Comparison of ENCODE assay signal across 4 cellular contexts in genomic region chr12:118129436-118129835, GRCh38. TPM values are rescaled to one million over a fixed set of nuclear protein-coding genes. Genes with fewer than 3 reads are reported as not detected.
A peak's percentile ranks its signal among the peaks of the same experiment; 100 is the strongest.
DNase-seq lines count a peak whose midpoint lies in the region; ATAC-seq, FAIRE-seq and TF ChIP-seq lines count a peak whose summit lies in the region.
"Not testable (repeated sequence)": the region's sequence is repeated elsewhere in the genome, so short reads cannot be mapped to it uniquely, and the experiment has no call there.

No MANE protein-coding gene starts in this region.

- POLR2A ChIA-PET in HEK293 (lab: Yijun Ruan, JAX); K562 (lab: Yijun Ruan, JAX): not testable (repeated sequence)
- POLR2A ChIA-PET in HepG2 (lab: Yijun Ruan, JAX) = interaction anchor here (1.0 kb wide), 1 partner anchor 9 kb away, joined by 3 read pairs; no protein-coding TSS in a partner anchor

- ATAC-seq in K562, HepG2: not testable (repeated sequence)

- not testable (repeated sequence) for TF ChIP-seq POLR2A in K562 (conservative IDR thresholded peaks at IDR 0.05); HepG2 (IDR thresholded peaks at IDR 0.05; ENCODE audit: insufficient read depth in 1 of 2, low read depth in 2 of 2, low read length in 2 of 2); sigmoid colon (IDR thresholded peaks at IDR 0.05)

- WGBS in K562 (ENCODE audit: insufficient coverage, low coverage, missing lambda C conversion rate) = 41% methylated on average over 5 of the region's 5 CpGs
- WGBS in HepG2 (ENCODE audit: low lambda C conversion rate) = 98% methylated on average over 5 of the region's 5 CpGs
- WGBS in sigmoid colon, 2 donors = 96% methylated on average over 5 of the region's 5 CpGs

- TF ChIP-seq CTCF in HEK293 (tag by site-specific recombination; IDR thresholded peaks at IDR 0.05); K562 (IDR thresholded peaks at IDR 0.05 in 2 of 3, conservative IDR thresholded peaks at IDR 0.05 in 1 of 3; ENCODE audit: insufficient read depth in 2 of 3, low read depth in 1 of 3, low read length in 3 of 3); HepG2 (CRISPR knock-in tag; IDR thresholded peaks at IDR 0.05); sigmoid colon (IDR thresholded peaks at IDR 0.05): not testable (repeated sequence)

- not testable (repeated sequence) for H3K4me2 ChIP-seq in K562 (ENCODE audit: insufficient read depth, low read length); HepG2 (ENCODE audit: low read depth, low read length)

- not testable (repeated sequence) for H3K9me3 ChIP-seq in HEK293 (ENCODE audit: control insufficient read depth, insufficient read depth, low read depth, low read length); K562 (replicated peaks; ENCODE audit: control insufficient read depth, insufficient read depth, low read depth, low read length); HepG2 (ENCODE audit: low read length); sigmoid colon

- not testable (repeated sequence) for DNase-seq in K562 (ENCODE audit: extremely low read depth in 1 of 4, low spot score in 3 of 4); HepG2 (ENCODE audit: low spot score)
- peak; percentile 2 for DNase-seq in sigmoid colon

- H3K4me3 ChIP-seq in HEK293 (ENCODE audit: low read depth, low read length); K562; HepG2 (replicated peaks in 1 of 3; ENCODE audit: insufficient read depth in 1 of 3, low read depth in 2 of 3, low read length in 3 of 3); sigmoid colon: not testable (repeated sequence)

- not testable (repeated sequence) for TF ChIP-seq EP300 in K562 (IDR thresholded peaks at IDR 0.05; ENCODE audit: low read length); HepG2 (IDR thresholded peaks at IDR 0.05; ENCODE audit: low read depth in 2 of 2, low read length in 2 of 2); HepG2 (CRISPR knock-in tag; IDR thresholded peaks at IDR 0.05; ENCODE audit: borderline replicate concordance); sigmoid colon (IDR thresholded peaks at IDR 0.05)

- H3K4me1 ChIP-seq in HEK293 (ENCODE audit: control insufficient read depth, insufficient read depth, low read length) (peaks cover 10% of the 10 kb centered on the region; the same call in 1 of the 2 replicates), HepG2 (ENCODE audit: insufficient read depth, low read length) (peaks cover 82% of the 10 kb centered on the region)
- not testable (repeated sequence) for H3K4me1 ChIP-seq in K562 (replicated peaks in 1 of 2; ENCODE audit: control insufficient read depth in 2 of 2, insufficient read depth in 2 of 2, low read length in 2 of 2); sigmoid colon

- CTCF ChIA-PET in HEK293 (lab: Yijun Ruan, JAX); K562 (lab: Yijun Ruan, JAX; ENCODE audit: low intra/inter-chr PET ratio); HepG2 (lab: Yijun Ruan, JAX; ENCODE audit: low intra/inter-chr PET ratio, low total read pairs): not testable (repeated sequence)

- TF ChIP-seq RAD21 in K562 (CRISPR knock-in tag; conservative IDR thresholded peaks at IDR 0.05 in 1 of 2, IDR thresholded peaks at IDR 0.05 in 1 of 2); HepG2 (CRISPR knock-in tag; IDR thresholded peaks at IDR 0.05): not testable (repeated sequence)

- FAIRE-seq in K562 (lab: Jason Lieb, UNC); HepG2 (lab: Jason Lieb, UNC): not testable (repeated sequence)

- H3K79me2 ChIP-seq in K562 (ENCODE audit: control insufficient read depth, insufficient read depth, low read length) = not testable (repeated sequence)
- peaks cover 10% of the 10 kb centered on the region for H3K79me2 ChIP-seq in HepG2 (ENCODE audit: insufficient read depth, low read length)

- not testable (repeated sequence) for H3K27ac ChIP-seq in HEK293 (ENCODE audit: extremely low read depth, low read depth, low read length); K562 (ENCODE audit: extremely low read depth, low read depth, low read length); HepG2 (ENCODE audit: extremely low read length, insufficient read depth, low read length); sigmoid colon

- not testable (repeated sequence) for H3K9ac ChIP-seq in K562 (ENCODE audit: insufficient read depth in 1 of 2, low read depth in 2 of 2, low read length in 2 of 2); HepG2 (ENCODE audit: insufficient read depth, low read depth, low read length)

- not testable (repeated sequence) for H3K27me3 ChIP-seq in K562 (ENCODE audit: control insufficient read depth in 2 of 2, insufficient read depth in 2 of 2, low read length in 2 of 2); HepG2 (ENCODE audit: control insufficient read depth in 1 of 2, insufficient read depth in 2 of 2, low read length in 2 of 2); sigmoid colon

- H2AFZ ChIP-seq in K562 (ENCODE audit: low read depth, low read length); HepG2 (ENCODE audit: low read length): not testable (repeated sequence)

- H3K9me1 ChIP-seq in K562 (ENCODE audit: control insufficient read depth, insufficient read depth, low read length) = not testable (repeated sequence)

- intact Hi-C loops in K562 (cut with micrococcal nuclease); HepG2 (cut with micrococcal nuclease; ENCODE audit: unreplicated experiment); sigmoid colon (cut with DNase I): not testable (repeated sequence)

- not testable (repeated sequence) for H3K36me3 ChIP-seq in HEK293 (ENCODE audit: control insufficient read depth in 2 of 2, insufficient read depth in 1 of 2, low read length in 2 of 2); K562 (ENCODE audit: control insufficient read depth, insufficient read depth, low read length); HepG2 (replicated peaks in 1 of 2; ENCODE audit: control insufficient read depth in 1 of 2, insufficient read depth in 2 of 2, low read length in 2 of 2); sigmoid colon

- H4K20me1 ChIP-seq in K562 (replicated peaks; ENCODE audit: control insufficient read depth, insufficient read depth, low read length); HepG2 (ENCODE audit: insufficient read depth, low read length): not testable (repeated sequence)

- BruUV-seq in K562 (replicated peaks; lab: Mats Ljungman, UMichigan); HepG2 (replicated peaks; lab: Mats Ljungman, UMichigan): not testable (repeated sequence)

- in situ Hi-C loops in K562 (cut with MboI); HepG2 (cut with HindIII; ENCODE audit: extremely low pct_ligation_motif_present, low pct_unique_long_range_greater_than_20kb): not testable (repeated sequence)

RNA-seq across cellular contexts. Expression of gene PEBP1, which starts 6.5 kb away (rescaled TPM):
- total RNA-seq in K562 (2011; cell fraction: chromatin; rRNA removed; ENCODE audit: low replicate concordance) = 8.8 and 16.1 TPM in 2 replicates
- 20.7 and 23.2 TPM in 2 replicates for total RNA-seq in K562 (2011; cell fraction: nucleolus; rRNA removed)
- total RNA-seq in K562 (2011; cell fraction: nucleoplasm; rRNA removed) = 17.1 and 23.0 TPM in 2 replicates
- 203 and 259 TPM in 2 replicates for total RNA-seq in K562 (2014; rRNA removed)
- total RNA-seq in K562 (2014; rRNA removed; fragmentation: Illumina TruSeq; extraction: Trizol) = 141 and 146 TPM in 2 replicates
- 194 and 202 TPM in 2 replicates for total RNA-seq in K562 (2015; rRNA removed; fragmentation: Illumina TruSeq; extraction: Trizol)
- total RNA-seq in K562 (2021) = 183 and 186 TPM in 2 replicates
- polyA plus RNA-seq in K562 (2011; rRNA removed) = 112 and 145 TPM in 2 replicates
- polyA plus RNA-seq in K562 (2011; cell fraction: cytosol; rRNA removed) = 179 and 230 TPM in 2 replicates
- polyA plus RNA-seq in K562 (2011; cell fraction: nucleus; rRNA removed) = 62.5 and 85.5 TPM in 2 replicates
- polyA plus RNA-seq in K562 (2012) = 95.4 and 146 TPM in 2 replicates
- polyA plus RNA-seq in K562 (2014; fragmentation: Illumina TruSeq; extraction: Trizol) = 206 and 207 TPM in 2 replicates
- 100 to 1,000 TPM in 1 of 2 experiments, 10 to 100 TPM in 1; 77.3 to 113 TPM for polyA plus RNA-seq in K562 (2014; fragmentation: Nextera tagmentation; extraction: Ambion mirVana)
- 153 and 160 TPM in 2 replicates for polyA plus RNA-seq in K562 (2014; rRNA removed)
- 67.6 and 77.2 TPM in 2 replicates for polyA minus RNA-seq in K562 (2011; rRNA and poly(A)+ RNA removed)
- polyA minus RNA-seq in K562 (2011; cell fraction: cytosol; rRNA and poly(A)+ RNA removed) = 65.7 and 86.5 TPM in 2 replicates
- 8.2 and 15.0 TPM in 2 replicates for polyA minus RNA-seq in K562 (2011; cell fraction: nucleus; rRNA and poly(A)+ RNA removed)
- 1,505 and 1,984 TPM in 2 replicates for total RNA-seq in HepG2 (2016; rRNA removed; fragmentation: Illumina TruSeq; extraction: Trizol)
- 232 and 262 TPM in 2 replicates for total RNA-seq in HepG2 (2016; cell fraction: cytosol; rRNA removed; fragmentation: Illumina TruSeq; extraction: Trizol; ENCODE audit: low read depth)
- total RNA-seq in HepG2 (2016; cell fraction: insoluble cytoplasmic fraction; rRNA removed; fragmentation: Illumina TruSeq; extraction: Trizol) = 1,559 and 1,992 TPM in 2 replicates
- total RNA-seq in HepG2 (2016; cell fraction: membrane; rRNA removed; fragmentation: Illumina TruSeq; extraction: Trizol) = 553 and 634 TPM in 2 replicates
- 497 and 536 TPM in 2 replicates for total RNA-seq in HepG2 (2016; cell fraction: nucleus; rRNA removed; fragmentation: Illumina TruSeq; extraction: Trizol)
- polyA plus RNA-seq in HepG2 (2011; rRNA removed) = 437 and 538 TPM in 2 replicates
- 477 and 485 TPM in 2 replicates for polyA plus RNA-seq in HepG2 (2011; cell fraction: cytosol; rRNA removed)
- 199 and 209 TPM in 2 replicates for polyA plus RNA-seq in HepG2 (2011; cell fraction: nucleus; rRNA removed)
- polyA plus RNA-seq in HepG2 (2012) = 511 and 820 TPM in 2 replicates
- polyA plus RNA-seq in HepG2 (2016; cell fraction: cytosol; fragmentation: Illumina TruSeq; extraction: Trizol; ENCODE audit: low read depth) = 248 and 308 TPM in 2 replicates
- polyA plus RNA-seq in HepG2 (2016; cell fraction: insoluble cytoplasmic fraction; fragmentation: Illumina TruSeq; extraction: Trizol; ENCODE audit: low read depth) = 2,115 and 2,133 TPM in 2 replicates
- 458 and 518 TPM in 2 replicates for polyA plus RNA-seq in HepG2 (2016; cell fraction: membrane; fragmentation: Illumina TruSeq; extraction: Trizol; ENCODE audit: low read depth)
- polyA plus RNA-seq in HepG2 (2016; cell fraction: nucleus; fragmentation: Illumina TruSeq; extraction: Trizol; ENCODE audit: insufficient read depth, low read depth) = 949 and 989 TPM in 2 replicates
- polyA minus RNA-seq in HepG2 (2011; rRNA and poly(A)+ RNA removed; ENCODE audit: low replicate concordance) = 240 and 331 TPM in 2 replicates
- 182 and 185 TPM in 2 replicates for polyA minus RNA-seq in HepG2 (2011; cell fraction: cytosol; rRNA and poly(A)+ RNA removed)
- 52.4 and 60.3 TPM in 2 replicates for polyA minus RNA-seq in HepG2 (2011; cell fraction: nucleus; rRNA and poly(A)+ RNA removed)
- 100 to 1,000 TPM; 202 to 339 (median 292) TPM for total RNA-seq in sigmoid colon
- polyA plus RNA-seq in sigmoid colon = 100 to 1,000 TPM; 215 to 358 (median 242) TPM

RNA-seq across cellular contexts. Expression of gene VSIG10, which starts 25.6 kb away (rescaled TPM):
- 2.7 and 12.4 TPM in 2 replicates for total RNA-seq in K562 (2011; cell fraction: chromatin; rRNA removed; ENCODE audit: low replicate concordance)
- 4.5 and 5.4 TPM in 2 replicates for total RNA-seq in K562 (2011; cell fraction: nucleolus; rRNA removed)
- total RNA-seq in K562 (2011; cell fraction: nucleoplasm; rRNA removed) = 7.1 and 9.4 TPM in 2 replicates
- 7.1 and 8.8 TPM in 2 replicates for total RNA-seq in K562 (2014; rRNA removed)
- 4.1 and 5.4 TPM in 2 replicates for total RNA-seq in K562 (2014; rRNA removed; fragmentation: Illumina TruSeq; extraction: Trizol)
- total RNA-seq in K562 (2015; rRNA removed; fragmentation: Illumina TruSeq; extraction: Trizol) = 6.0 TPM in 2 replicates
- 3.8 and 4.7 TPM in 2 replicates for total RNA-seq in K562 (2021)
- 4.3 and 10.8 TPM in 2 replicates for polyA plus RNA-seq in K562 (2011; rRNA removed)
- polyA plus RNA-seq in K562 (2011; cell fraction: cytosol; rRNA removed) = 4.2 and 10.0 TPM in 2 replicates
- polyA plus RNA-seq in K562 (2011; cell fraction: nucleus; rRNA removed) = 8.3 and 15.8 TPM in 2 replicates
- polyA plus RNA-seq in K562 (2012) = 3.0 and 3.9 TPM in 2 replicates
- polyA plus RNA-seq in K562 (2014; fragmentation: Illumina TruSeq; extraction: Trizol) = 3.7 and 4.2 TPM in 2 replicates
- 1 to 10 TPM; 4.7 to 5.3 TPM for polyA plus RNA-seq in K562 (2014; fragmentation: Nextera tagmentation; extraction: Ambion mirVana)
- 4.0 and 6.5 TPM in 2 replicates for polyA plus RNA-seq in K562 (2014; rRNA removed)
- 3.0 and 7.6 TPM in 2 replicates for polyA minus RNA-seq in K562 (2011; rRNA and poly(A)+ RNA removed)
- 3.7 and 8.2 TPM in 2 replicates for polyA minus RNA-seq in K562 (2011; cell fraction: cytosol; rRNA and poly(A)+ RNA removed)
- 2.7 and 12.0 TPM in 2 replicates for polyA minus RNA-seq in K562 (2011; cell fraction: nucleus; rRNA and poly(A)+ RNA removed)
- total RNA-seq in HepG2 (2016; rRNA removed; fragmentation: Illumina TruSeq; extraction: Trizol) = 35.6 and 42.5 TPM in 2 replicates
- total RNA-seq in HepG2 (2016; cell fraction: cytosol; rRNA removed; fragmentation: Illumina TruSeq; extraction: Trizol; ENCODE audit: low read depth) = 41.4 and 41.9 TPM in 2 replicates
- 29.0 and 43.3 TPM in 2 replicates for total RNA-seq in HepG2 (2016; cell fraction: insoluble cytoplasmic fraction; rRNA removed; fragmentation: Illumina TruSeq; extraction: Trizol)
- total RNA-seq in HepG2 (2016; cell fraction: membrane; rRNA removed; fragmentation: Illumina TruSeq; extraction: Trizol) = 61.2 and 66.1 TPM in 2 replicates
- 32.5 and 36.1 TPM in 2 replicates for total RNA-seq in HepG2 (2016; cell fraction: nucleus; rRNA removed; fragmentation: Illumina TruSeq; extraction: Trizol)
- polyA plus RNA-seq in HepG2 (2011; rRNA removed) = 25.6 and 28.6 TPM in 2 replicates
- 14.4 and 18.0 TPM in 2 replicates for polyA plus RNA-seq in HepG2 (2011; cell fraction: cytosol; rRNA removed)
- polyA plus RNA-seq in HepG2 (2011; cell fraction: nucleus; rRNA removed) = 31.1 and 32.4 TPM in 2 replicates
- 17.8 and 18.7 TPM in 2 replicates for polyA plus RNA-seq in HepG2 (2012)
- 37.2 and 39.4 TPM in 2 replicates for polyA plus RNA-seq in HepG2 (2016; cell fraction: cytosol; fragmentation: Illumina TruSeq; extraction: Trizol; ENCODE audit: low read depth)
- polyA plus RNA-seq in HepG2 (2016; cell fraction: insoluble cytoplasmic fraction; fragmentation: Illumina TruSeq; extraction: Trizol; ENCODE audit: low read depth) = 24.5 and 25.4 TPM in 2 replicates
- polyA plus RNA-seq in HepG2 (2016; cell fraction: membrane; fragmentation: Illumina TruSeq; extraction: Trizol; ENCODE audit: low read depth) = 41.6 and 46.3 TPM in 2 replicates
- polyA plus RNA-seq in HepG2 (2016; cell fraction: nucleus; fragmentation: Illumina TruSeq; extraction: Trizol; ENCODE audit: insufficient read depth, low read depth) = 44.9 and 47.7 TPM in 2 replicates
- polyA minus RNA-seq in HepG2 (2011; rRNA and poly(A)+ RNA removed; ENCODE audit: low replicate concordance) = 47.1 and 101 TPM in 2 replicates
- 10.2 and 11.3 TPM in 2 replicates for polyA minus RNA-seq in HepG2 (2011; cell fraction: cytosol; rRNA and poly(A)+ RNA removed)
- polyA minus RNA-seq in HepG2 (2011; cell fraction: nucleus; rRNA and poly(A)+ RNA removed) = 40.0 and 44.4 TPM in 2 replicates
- total RNA-seq in sigmoid colon = 10 to 100 TPM; 22.2 to 31.1 (median 23.5) TPM
- polyA plus RNA-seq in sigmoid colon = 10 to 100 TPM; 28.5 to 59.9 (median 34.2) TPM
